1 cellular context compared by ENCODE assay signal in genomic region chr5:131461742-131462141, GRCh38.
TF ChIP-seq lines count a peak whose summit lies in the region.

No MANE protein-coding gene starts in this region.

TF ChIP-seq in IMR-90, 13 proteins besides CTCF, POLR2A, EP300 and RAD21:
- TF ChIP-seq MXI1 (IDR thresholded peaks at IDR 0.05; ENCODE audit: borderline replicate concordance, low read depth, low read length) (no peak), CEBPB (IDR thresholded peaks at IDR 0.05; ENCODE audit: low read depth, low read length) (peak; percentile 45; the same call in 1 of the 2 replicates)
